In the genomic region with DNA sequence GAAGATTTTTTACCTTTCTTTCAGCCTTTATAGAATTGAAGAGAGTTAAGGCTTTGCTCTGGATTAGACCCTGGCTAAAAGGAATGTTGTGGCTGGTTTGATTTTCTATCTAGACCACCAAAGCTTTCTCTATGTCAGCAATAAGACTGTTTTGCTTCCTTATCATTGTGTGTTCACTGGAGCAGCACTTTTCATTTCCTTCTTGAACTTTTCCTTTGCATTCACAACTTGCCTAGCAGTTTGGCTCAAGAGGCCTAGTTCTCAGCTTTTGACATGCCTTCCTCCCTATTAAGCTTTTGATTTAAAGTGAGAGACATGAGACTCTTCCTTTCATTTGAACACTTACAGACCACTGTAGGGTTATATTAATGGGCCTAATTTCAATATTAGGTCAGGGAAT, we compare ENCODE assay signal across 18 cellular contexts.
DNase-seq lines count a peak whose midpoint lies in the region; ATAC-seq, FAIRE-seq and TF ChIP-seq lines count a peak whose summit lies in the region.
"Had no signal": no experiment of that assay in that cellular context is flagged by ENCODE, and none has a peak within 500 bp of the region (broad histone marks: within the 10 kb centered on the region; RNA-seq: fewer than 3 reads in every experiment).

No MANE protein-coding gene starts in this region.

- H3K4me3 Mint-ChIP-seq in CD4-positive, CD25-positive, alpha-beta regulatory T cell: no peak overlapping the region
- H3K4me3 Mint-ChIP-seq in stimulated activated memory B cell treated with anti-CD40 and anti-IgM and Interleukin-4, amounts not matched to agents 10 μg/mL and 1 μg/mL and 100 μg/mL, for 72 hours: no peak overlapping the region
- no peak overlapping the region for H3K4me3 Mint-ChIP-seq in glutamatergic neuron (ENCODE audit: unreplicated experiment)
- H3K4me3 Mint-ChIP-seq: B cell; CD14-positive monocyte; CD8-positive, alpha-beta memory T cell; HFFc6 had no signal

- POLR2A ChIA-PET in GM12878 (lab: Charles Lee): no interaction called here

- no peak for TF ChIP-seq CTCF in GM12878 (IDR thresholded peaks at IDR 0.05 in 2 of 3, conservative IDR thresholded peaks at IDR 0.05 in 1 of 3; ENCODE audit: control insufficient read depth in 2 of 3, extremely low read depth in 1 of 3, insufficient read depth in 1 of 3, low read depth in 3 of 3, low read length in 3 of 3)
- TF ChIP-seq CTCF in glutamatergic neuron (IDR thresholded peaks at IDR 0.05; ENCODE audit: partially characterized antibody, unreplicated experiment): no peak

- DNase-seq in CD4-positive, CD25-positive, alpha-beta regulatory T cell: no peak
- DNase-seq in KBM-7 (peak; percentile 18), GM12878 (ENCODE audit: low read depth, low spot score) (no peak), cortex of kidney (lab: John Stamatoyannopoulos, UW) (no peak), glutamatergic neuron (no peak), DMS153 (lab: John Stamatoyannopoulos, UW) (no peak)
- DNase-seq: Caco-2; CD8-positive, alpha-beta memory T cell; DMS53; HCEC 1CT; HFFc6 had no signal

- no peak overlapping the region for H3K4me2 ChIP-seq in GM12878 (ENCODE audit: control insufficient read depth, insufficient read depth)

- no peak for FAIRE-seq in GM12878 (lab: Jason Lieb, UNC)
- FAIRE-seq: A204.1, GM12891, HepG2, HTR-8/SVneo had no signal

- H2AFZ ChIP-seq in GM12878 (ENCODE audit: control insufficient read depth, low read depth, low read length): no peak overlapping the region

- no peak for TF ChIP-seq RAD21 in GM12878 (IDR thresholded peaks at IDR 0.05; ENCODE audit: insufficient read depth, low read depth, low read length)

- peaks cover 30% of the 10 kb centered on the region for H3K27me3 Mint-ChIP-seq in CD4-positive, CD25-positive, alpha-beta regulatory T cell
- H3K27me3 Mint-ChIP-seq in stimulated activated memory B cell treated with anti-CD40 and anti-IgM and Interleukin-4, amounts not matched to agents 10 μg/mL and 1 μg/mL and 100 μg/mL, for 72 hours: peaks cover 19% of the 10 kb centered on the region
- peaks cover 3% of the 10 kb centered on the region for H3K27me3 Mint-ChIP-seq in glutamatergic neuron (ENCODE audit: unreplicated experiment)

- H3K4me3 ChIP-seq in CD4-positive, CD25-positive, alpha-beta regulatory T cell (ENCODE audit: low read depth, low read length): no peak overlapping the region
- H3K4me3 ChIP-seq in GM12878: no peak overlapping the region

- H3K4me1 ChIP-seq in CD4-positive, CD25-positive, alpha-beta regulatory T cell (ENCODE audit: control insufficient read depth, insufficient read depth, low read length, poor library complexity, severe bottlenecking): peaks cover 17% of the 10 kb centered on the region
- peaks cover 3% of the 10 kb centered on the region; the same call in 1 of the 2 replicates for H3K4me1 ChIP-seq in GM12878 (ENCODE audit: control insufficient read depth, insufficient read depth, low read length)
- H3K4me1 ChIP-seq: Caco-2 had no signal

- RAD21 ChIA-PET in GM12878 (lab: Charles Lee; ENCODE audit: unreplicated experiment): interaction anchor here (0.6 to 1.1 kb wide), 2 partner anchors 14 to 331 kb away, joined by 3 read pairs; no protein-coding TSS in a partner anchor

- H3K36me3 ChIP-seq in CD4-positive, CD25-positive, alpha-beta regulatory T cell (ENCODE audit: control insufficient read depth, insufficient read depth, low read length): no peaks in the 10 kb centered on the region
- no peaks in the 10 kb centered on the region for H3K36me3 ChIP-seq in GM12878 (ENCODE audit: control insufficient read depth in 2 of 2, insufficient read depth in 2 of 2, low read length in 1 of 2)

- peak overlapping the region in 2 of 3 donors; percentile 33 to 60 for H3K27ac Mint-ChIP-seq in CD4-positive, CD25-positive, alpha-beta regulatory T cell
- H3K27ac Mint-ChIP-seq in stimulated activated memory B cell treated with anti-CD40 and anti-IgM and Interleukin-4, amounts not matched to agents 10 μg/mL and 1 μg/mL and 100 μg/mL, for 72 hours: peak overlapping the region; percentile 80
- no peak overlapping the region for H3K27ac Mint-ChIP-seq in glutamatergic neuron (ENCODE audit: unreplicated experiment)
- H3K27ac Mint-ChIP-seq: B cell; CD14-positive monocyte; CD8-positive, alpha-beta memory T cell; HFFc6 had no signal

- H3K27ac ChIP-seq in CD4-positive, CD25-positive, alpha-beta regulatory T cell (ENCODE audit: insufficient read depth, low read length, poor library complexity, severe bottlenecking): no peak overlapping the region
- H3K27ac ChIP-seq in GM12878 (ENCODE audit: control insufficient read depth, insufficient read depth): no peak overlapping the region

- in situ Hi-C loops in KBM-7 (cut with MboI; ENCODE audit: low pct_unique_long_range_greater_than_20kb, low sequenced_read_pairs): no loop called here
- in situ Hi-C loops in GM12878 (cut with MboI): no loop called here

- CTCF ChIA-PET in GM12878 (lab: Yijun Ruan, JAX): interaction anchor here (0.6 to 1.2 kb wide), 3 partner anchors 11 to 52 kb away, joined by 3 to 6 read pairs (median 5); no protein-coding TSS in a partner anchor

- H3K79me2 ChIP-seq in GM12878 (ENCODE audit: control insufficient read depth, insufficient read depth, low read length): no peaks in the 10 kb centered on the region

- intact Hi-C loops in GM12878 (cut with micrococcal nuclease; ENCODE audit: unreplicated experiment): no loop called here

- no peak for TF ChIP-seq EP300 in GM12878 (IDR thresholded peaks at IDR 0.05; ENCODE audit: borderline replicate concordance in 1 of 2, control insufficient read depth in 1 of 2, low read depth in 2 of 2, low read length in 2 of 2)

- H3K9ac ChIP-seq in GM12878 (ENCODE audit: control insufficient read depth, insufficient read depth, low read length): no peak overlapping the region

- H3K9me3 ChIP-seq in CD4-positive, CD25-positive, alpha-beta regulatory T cell (ENCODE audit: control insufficient read depth in 2 of 2, low read length in 2 of 2): peaks cover 0 to 7% of the 10 kb centered on the region in 2 experiments
- H3K9me3 ChIP-seq in GM12878 (replicated peaks; ENCODE audit: control insufficient read depth, insufficient read depth, low read length): no peaks in the 10 kb centered on the region
- H3K9me3 ChIP-seq: Caco-2 had no signal

- no peaks in the 10 kb centered on the region for H4K20me1 ChIP-seq in GM12878 (ENCODE audit: control insufficient read depth, insufficient read depth)

- TF ChIP-seq POLR2A in GM12878 (IDR thresholded peaks at IDR 0.05; ENCODE audit: low read depth, low read length): no peak

- H3K4me1 Mint-ChIP-seq in CD4-positive, CD25-positive, alpha-beta regulatory T cell: peaks cover 0 to 16% (median 10%) of the 10 kb centered on the region in 4 donors
- peaks cover 28% of the 10 kb centered on the region for H3K4me1 Mint-ChIP-seq in stimulated activated memory B cell treated with anti-CD40 and anti-IgM and Interleukin-4, amounts not matched to agents 10 μg/mL and 1 μg/mL and 100 μg/mL, for 72 hours
- peaks cover 4% of the 10 kb centered on the region for H3K4me1 Mint-ChIP-seq in glutamatergic neuron (ENCODE audit: low read depth, unreplicated experiment)

- H3K9me3 Mint-ChIP-seq in CD4-positive, CD25-positive, alpha-beta regulatory T cell: peaks cover 0 to 8% (median 6%) of the 10 kb centered on the region in 7 donors
- peaks cover 7% of the 10 kb centered on the region for H3K9me3 Mint-ChIP-seq in stimulated activated memory B cell treated with anti-CD40 and anti-IgM and Interleukin-4, amounts not matched to agents 10 μg/mL and 1 μg/mL and 100 μg/mL, for 72 hours
- H3K9me3 Mint-ChIP-seq in glutamatergic neuron (ENCODE audit: unreplicated experiment): peaks cover 1% of the 10 kb centered on the region
- H3K9me3 Mint-ChIP-seq: HFFc6 had no signal

- ATAC-seq in CD4-positive, CD25-positive, alpha-beta regulatory T cell (ENCODE audit: low read depth in 2 of 2): no peak
- 0 out of 3 replicates have a peak, but pooled peaks have one; percentile 23 for ATAC-seq in GM12878
- peak; percentile 47 for ATAC-seq in stimulated activated memory B cell treated with anti-CD40 and anti-IgM and Interleukin-4, amounts not matched to agents 10 μg/mL and 1 μg/mL and 100 μg/mL, for 72 hours
- ATAC-seq: HepG2 had no signal

- no TSS peak for BruUV-seq in GM12878 (replicated peaks; lab: Mats Ljungman, UMichigan)

- H3K27me3 ChIP-seq in CD4-positive, CD25-positive, alpha-beta regulatory T cell (ENCODE audit: control insufficient read depth, insufficient read depth, low read length): no peaks in the 10 kb centered on the region
- H3K27me3 ChIP-seq in GM12878 (replicated peaks in 1 of 2; ENCODE audit: control insufficient read depth in 2 of 2, insufficient read depth in 2 of 2, low read length in 1 of 2): peaks cover 10 to 15% of the 10 kb centered on the region in 2 experiments

- H3K36me3 Mint-ChIP-seq in CD4-positive, CD25-positive, alpha-beta regulatory T cell: no peaks in the 10 kb centered on the region
- no peaks in the 10 kb centered on the region for H3K36me3 Mint-ChIP-seq in stimulated activated memory B cell treated with anti-CD40 and anti-IgM and Interleukin-4, amounts not matched to agents 10 μg/mL and 1 μg/mL and 100 μg/mL, for 72 hours
- H3K36me3 Mint-ChIP-seq in glutamatergic neuron (ENCODE audit: unreplicated experiment): no peaks in the 10 kb centered on the region

- SMC1A ChIA-PET in GM12878 (lab: Charles Lee; ENCODE audit: uncharacterized antibody, unreplicated experiment): interaction anchor here (0.6 kb wide), 1 partner anchor 411 kb away, joined by 4 read pairs; no protein-coding TSS in a partner anchor

TF ChIP-seq in GM12878, 131 proteins besides CTCF, POLR2A, EP300 and RAD21 (continues in another document):
- no peak for TF ChIP-seq HDGF (IDR thresholded peaks at IDR 0.05)

Comparison
In these comparisons a context has a peak if more than half of its experiments do, and no peak if none do; other contexts are left out.
1. ATAC-seq: peak in GM12878 (single experiment) and stimulated activated memory B cell treated with anti-CD40 and anti-IgM and Interleukin-4, amounts not matched to agents 10 μg/mL and 1 μg/mL and 100 μg/mL, for 72 hours (single experiment); none in CD4-positive, CD25-positive, alpha-beta regulatory T cell (0 of 2).